ENCODE assay signal across 8 cellular contexts in genomic region chr12:82685721-82686222, GRCh38. TPM values are rescaled to one million over a fixed set of nuclear protein-coding genes. Genes with fewer than 3 reads are reported as not detected.
DNase-seq lines count a peak whose midpoint lies in the region; ATAC-seq and TF ChIP-seq lines count a peak whose summit lies in the region.

No MANE protein-coding gene starts in this region.

- H3K27ac Mint-ChIP-seq in activated naive CD8-positive, alpha-beta T cell: peak overlapping the region; percentile 89
- H3K27ac Mint-ChIP-seq in glutamatergic neuron (ENCODE audit: unreplicated experiment): peak overlapping the region; percentile 86

- H3K4me2 ChIP-seq in osteoblast (ENCODE audit: insufficient read depth, low read length): peak overlapping the region; percentile 97

- H3K79me2 ChIP-seq in osteoblast (ENCODE audit: insufficient read depth, low read length): no peaks in the 10 kb centered on the region

- DNase-seq in GM12864 (ENCODE audit: low read depth): peak; percentile 87
- DNase-seq in NCI-H1092 treated with DMSO at 0.1 percent for 48 hours (lab: John Stamatoyannopoulos, UW): peak; percentile 86
- DNase-seq in glutamatergic neuron: peak; percentile 96
- DNase-seq in osteoblast (ENCODE audit: insufficient read length, low spot score, missing footprints): peak; percentile 75
- peak; percentile 88 for DNase-seq in thoracic aorta (ENCODE audit: low spot score)

- H3K4me3 Mint-ChIP-seq in activated naive CD8-positive, alpha-beta T cell: peak overlapping the region; percentile 94
- peak overlapping the region; percentile 97 for H3K4me3 Mint-ChIP-seq in glutamatergic neuron (ENCODE audit: unreplicated experiment)

- H3K27me3 ChIP-seq in osteoblast (ENCODE audit: insufficient read depth, low read length) (peaks cover 11% of the 10 kb centered on the region), thoracic aorta (replicated peaks; ENCODE audit: insufficient read depth) (no peaks in the 10 kb centered on the region)

- no peaks in the 10 kb centered on the region for H3K36me3 ChIP-seq in osteoblast (ENCODE audit: insufficient read depth, low read length)
- H3K36me3 ChIP-seq in thoracic aorta: no peaks in the 10 kb centered on the region

- H4K20me1 ChIP-seq in osteoblast (ENCODE audit: insufficient read depth, low read length): no peaks in the 10 kb centered on the region

- peak overlapping the region; percentile 99 for H2AFZ ChIP-seq in osteoblast (ENCODE audit: low read length)

- no peaks in the 10 kb centered on the region for H3K9me3 Mint-ChIP-seq in activated naive CD8-positive, alpha-beta T cell (ENCODE audit: low read depth)
- peaks cover 16% of the 10 kb centered on the region for H3K9me3 Mint-ChIP-seq in glutamatergic neuron (ENCODE audit: unreplicated experiment)

- H3K4me1 ChIP-seq in osteoblast (ENCODE audit: insufficient read depth, low read length): peaks cover 7% of the 10 kb centered on the region
- H3K4me1 ChIP-seq in thoracic aorta (ENCODE audit: control insufficient read depth in 1 of 2, low read depth in 2 of 2): peaks cover 0 to 13% of the 10 kb centered on the region in 2 donors

- H3K27ac ChIP-seq in osteoblast (ENCODE audit: low read depth, low read length) (no peak overlapping the region), thoracic aorta (peak overlapping the region; percentile 75 to 77)

- H3K9me3 ChIP-seq in osteoblast (ENCODE audit: low read depth, low read length): no peaks in the 10 kb centered on the region
- no peaks in the 10 kb centered on the region for H3K9me3 ChIP-seq in thoracic aorta

- peaks cover 3% of the 10 kb centered on the region for H3K36me3 Mint-ChIP-seq in activated naive CD8-positive, alpha-beta T cell
- H3K36me3 Mint-ChIP-seq in glutamatergic neuron (ENCODE audit: unreplicated experiment): no peaks in the 10 kb centered on the region

- peaks cover 5% of the 10 kb centered on the region for H3K27me3 Mint-ChIP-seq in activated naive CD8-positive, alpha-beta T cell
- peaks cover 4% of the 10 kb centered on the region for H3K27me3 Mint-ChIP-seq in glutamatergic neuron (ENCODE audit: unreplicated experiment)

- ATAC-seq in HG02642 (IDR thresholded peaks at IDR 0.05; ENCODE audit: poor library complexity, unreplicated experiment) (peak; percentile 63), SK-N-SH treated with all-trans-retinoic acid at 6 μM for 48 hours (peak; percentile 80), thoracic aorta (ENCODE audit: insufficient number of reproducible peaks, low FRiP score, low read depth) (peak; percentile 24)

- H3K4me3 ChIP-seq in GM12864 (ENCODE audit: low read depth, low read length): peak overlapping the region; percentile 95
- peak overlapping the region; percentile 97 for H3K4me3 ChIP-seq in osteoblast (ENCODE audit: insufficient read depth, low read length)
- H3K4me3 ChIP-seq in thoracic aorta: peak overlapping the region; percentile 81

- TF ChIP-seq CTCF in GM12864 (IDR thresholded peaks at IDR 0.05; ENCODE audit: low read depth, low read length, missing control alignments) (peak; percentile 80), glutamatergic neuron (IDR thresholded peaks at IDR 0.05; ENCODE audit: partially characterized antibody, unreplicated experiment) (peak; percentile 87), osteoblast (IDR thresholded peaks at IDR 0.05; ENCODE audit: extremely low read depth, low read depth, low read length) (peak; percentile 85), thoracic aorta (IDR thresholded peaks at IDR 0.05) (peak; percentile 79)

- H3K4me1 Mint-ChIP-seq in activated naive CD8-positive, alpha-beta T cell (ENCODE audit: low read depth): peaks cover 15% of the 10 kb centered on the region
- peaks cover 24% of the 10 kb centered on the region for H3K4me1 Mint-ChIP-seq in glutamatergic neuron (ENCODE audit: low read depth, unreplicated experiment)

TF ChIP-seq in SK-N-SH treated with all-trans-retinoic acid at 6 μM for 48 hours, 23 proteins besides CTCF, POLR2A, EP300 and RAD21 (continues in another document):
- TF ChIP-seq POU6F1 (CRISPR knock-in tag; IDR thresholded peaks at IDR 0.05; ENCODE audit: borderline replicate concordance, low read depth) (no peak), GLIS3 (CRISPR knock-in tag; IDR thresholded peaks at IDR 0.05) (no peak), CSDC2 (CRISPR knock-in tag; IDR thresholded peaks at IDR 0.05) (no peak), TCF4 (CRISPR knock-in tag; IDR thresholded peaks at IDR 0.05; ENCODE audit: borderline replicate concordance) (no peak), ZFP30 (CRISPR knock-in tag; IDR thresholded peaks at IDR 0.05) (no peak), CREB5 (CRISPR knock-in tag; IDR thresholded peaks at IDR 0.05; ENCODE audit: low read depth) (no peak), CSRNP3 (CRISPR knock-in tag; IDR thresholded peaks at IDR 0.05) (no peak), TSHZ2 (CRISPR knock-in tag; IDR thresholded peaks at IDR 0.05) (no peak), BACH2 (CRISPR knock-in tag; IDR thresholded peaks at IDR 0.05; ENCODE audit: borderline replicate concordance) (no peak), ZC3H10 (CRISPR knock-in tag; IDR thresholded peaks at IDR 0.05) (no peak), RARB (CRISPR knock-in tag; IDR thresholded peaks at IDR 0.05) (no peak), SNAI2 (CRISPR knock-in tag; IDR thresholded peaks at IDR 0.05) (no peak), PPARA (CRISPR knock-in tag; IDR thresholded peaks at IDR 0.05; ENCODE audit: borderline replicate concordance) (no peak), ZNF70 (CRISPR knock-in tag; IDR thresholded peaks at IDR 0.05) (no peak), ESRRG (CRISPR knock-in tag; IDR thresholded peaks at IDR 0.05) (no peak), ZNF8 (CRISPR knock-in tag; IDR thresholded peaks at IDR 0.05) (no peak)

RNA-seq across cellular contexts. Expression of gene TMTC2, which starts 0.9 kb away (rescaled TPM):
- 99.3 TPM for total RNA-seq in glutamatergic neuron (ENCODE audit: unreplicated experiment)
- 2.1 and 2.5 TPM in 2 replicates for total RNA-seq in osteoblast
- total RNA-seq in thoracic aorta: 1 to 10 TPM; 2.8 to 8.6 TPM

Comparison
In these comparisons a context has a peak if more than half of its experiments do, and no peak if none do; other contexts are left out.
1. ATAC-seq: peak in every context shown above with its lines; median percentile 80 in SK-N-SH treated with all-trans-retinoic acid at 6 μM for 48 hours; 63 in HG02642; 24 in thoracic aorta.
2. RNA of gene TMTC2, which starts 0.9 kb away (total RNA-seq): 99.3 TPM in glutamatergic neuron (single experiment); 2.8 to 8.6 TPM in thoracic aorta and 2.1 to 2.5 TPM in osteoblast; every median in the first group is over 10 times any median in the second.
3. Peak in every context shown above with its lines, with median percentiles within 50 percentile points of each other: DNase-seq, H3K4me3 ChIP-seq and CTCF ChIP-seq.